ENCODE assay signal across 23 cellular contexts in genomic region chr15:77706482-77707244, GRCh38.
"Had no signal": no experiment of that assay in that cellular context is flagged by ENCODE, and none has a peak within 500 bp of the region (broad histone marks: within the 10 kb centered on the region; RNA-seq: fewer than 3 reads in every experiment).

No MANE protein-coding gene starts in this region.

- H3K27me3 ChIP-seq: gastrocnemius medialis, right lobe of liver had no signal

- H3K27ac ChIP-seq: breast epithelium, gastrocnemius medialis, left lung, right lobe of liver, thoracic aorta had no signal

- H3K4me3 ChIP-seq: breast epithelium, gastrocnemius medialis, left lung, lung, mucosa of descending colon, right lobe of liver, thoracic aorta had no signal

- DNase-seq: activated CD4-positive, alpha-beta memory T cell treated with anti-CD3 and anti-CD28 coated beads, Interleukin-2, amount 10 ng/mL, durations not matched to agents 7 days and 5 days; activated CD4-positive, alpha-beta T cell treated with anti-CD3 and anti-CD28 coated beads for 1 hour; activated CD4-positive, alpha-beta T cell treated with anti-CD3 and anti-CD28 coated beads, Interleukin-2, amount 10 ng/mL, durations not matched to agents 7 days and 5 days; activated CD8-positive, alpha-beta memory T cell treated with anti-CD3 and anti-CD28 coated beads, Interleukin-2, amount 50 U/mL, for 48 hours; activated gamma-delta T cell; activated naive CD4-positive, alpha-beta T cell treated with anti-CD3 and anti-CD28 coated beads, Interleukin-2, amount 10 ng/mL, durations not matched to agents 7 days and 5 days; activated naive CD8-positive, alpha-beta T cell treated with anti-CD3 and anti-CD28 coated beads, Interleukin-2, amount 10 ng/mL, durations not matched to agents 7 days and 5 days; activated T-cell treated with anti-CD3 and anti-CD28 coated beads, Interleukin-2, amount 50 U/mL, for 24 hours; effector memory CD4-positive, alpha-beta T cell; gastrocnemius medialis; glutamatergic neuron; mesendoderm; right lobe of liver; stimulated activated CD4-positive, alpha-beta T cell treated with anti-CD3 and anti-CD28 coated beads, Interleukin-2, amount 100 ng/mL, for 48 hours; stimulated activated naive CD4-positive, alpha-beta T cell treated with Interleukin-2 at 50 U/mL for 16 hours; T-helper 17 cell; T1000; trophoblast cell had no signal
